ENCODE assay signal across 15 cellular contexts in the genomic region with DNA sequence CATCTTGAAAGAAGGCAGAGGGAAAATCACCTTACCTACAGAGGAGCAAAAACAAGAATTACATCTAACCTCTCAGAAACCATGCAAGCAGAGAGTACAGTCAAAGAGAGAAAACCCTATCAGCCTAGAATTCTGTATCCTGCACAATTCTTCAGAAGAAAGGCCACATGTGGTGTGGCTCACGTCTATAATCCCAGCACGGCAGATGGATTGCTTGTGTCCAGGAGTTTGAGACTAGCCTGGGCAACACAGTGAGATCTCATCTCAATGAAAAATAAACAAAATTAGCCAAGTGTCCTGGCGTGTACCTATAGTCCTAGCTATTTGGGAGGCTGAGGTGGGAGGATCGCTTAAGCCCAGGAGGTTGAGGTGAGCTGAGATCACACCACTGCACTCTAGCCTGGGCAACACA. TPM values are rescaled to one million over a fixed set of nuclear protein-coding genes. Genes with fewer than 3 reads are reported as not detected.
DNase-seq lines count a peak whose midpoint lies in the region; ATAC-seq, FAIRE-seq and TF ChIP-seq lines count a peak whose summit lies in the region.
"Had no signal": no experiment of that assay in that cellular context is flagged by ENCODE, and none has a peak within 500 bp of the region (broad histone marks: within the 10 kb centered on the region; RNA-seq: fewer than 3 reads in every experiment).

No MANE protein-coding gene starts in this region.

- no peaks in the 10 kb centered on the region for H3K4me1 ChIP-seq in pancreas
- peaks cover 7% of the 10 kb centered on the region for H3K4me1 ChIP-seq in testis

- ATAC-seq in GM18498 (IDR thresholded peaks at IDR 0.05; ENCODE audit: unreplicated experiment) (peak; percentile 43), GM19395 (IDR thresholded peaks at IDR 0.05; ENCODE audit: unreplicated experiment) (peak; percentile 72), HG02973 (IDR thresholded peaks at IDR 0.05; ENCODE audit: unreplicated experiment) (peak; percentile 72), pancreas (no peak)
- ATAC-seq: right cardiac atrium had no signal

- TF ChIP-seq CTCF in pancreas (IDR thresholded peaks at IDR 0.05) (no peak), testis (IDR thresholded peaks at IDR 0.05) (no peak)

- H3K4me3 Mint-ChIP-seq in activated T-helper 2 cell treated with anti-CD3 and anti-CD28 coated beads, Interferon-gamma antibody, Interleukin-2, Interleukin-4, amounts not matched to agents 10 μg/mL and 5 μg/mL and 100 μg/mL, durations not matched to agents 14 hours and 24 hours and 36 hours (ENCODE audit: low read depth) = peak overlapping the region; percentile 5
- H3K4me3 Mint-ChIP-seq: nephron had no signal

- H3K9me3 Mint-ChIP-seq in activated T-helper 2 cell treated with anti-CD3 and anti-CD28 coated beads, Interferon-gamma antibody, Interleukin-2, Interleukin-4, amounts not matched to agents 10 μg/mL and 5 μg/mL and 100 μg/mL, durations not matched to agents 14 hours and 24 hours and 36 hours = no peaks in the 10 kb centered on the region
- H3K9me3 Mint-ChIP-seq: nephron had no signal

- intact Hi-C loops in activated T-helper 2 cell treated with anti-CD3 and anti-CD28 coated beads, Interferon-gamma antibody, Interleukin-2, Interleukin-4, amounts not matched to agents 10 μg/mL and 5 μg/mL and 100 μg/mL, durations not matched to agents 14 hours and 24 hours and 36 hours (cut with micrococcal nuclease) = loop anchor here (5.0 kb wide), 1 partner anchor 36 kb away; no protein-coding TSS in a partner anchor
- intact Hi-C loops in pancreas (cut with DNase I) = no loop called here
- intact Hi-C loops in testis (cut with DNase I; ENCODE audit: low total_unique reads) = no loop called here

- peaks cover 40% of the 10 kb centered on the region for H3K4me1 Mint-ChIP-seq in activated T-helper 2 cell treated with anti-CD3 and anti-CD28 coated beads, Interferon-gamma antibody, Interleukin-2, Interleukin-4, amounts not matched to agents 10 μg/mL and 5 μg/mL and 100 μg/mL, durations not matched to agents 14 hours and 24 hours and 36 hours (ENCODE audit: low read depth)

- no peak for DNase-seq in activated T-helper 2 cell treated with anti-CD3 and anti-CD28 coated beads, Interferon-gamma antibody, Interleukin-2, Interleukin-4, amounts not matched to agents 10 μg/mL and 5 μg/mL and 100 μg/mL, durations not matched to agents 14 hours and 24 hours and 36 hours (ENCODE audit: low spot score)
- DNase-seq in pancreas (no peak), testis (no peak), NCI-H510A treated with DMSO at 0.1 percent for 48 hours (lab: John Stamatoyannopoulos, UW) (no peak)
- DNase-seq: EL; right cardiac atrium; stimulated activated CD4-positive, alpha-beta T cell treated with anti-CD3 and anti-CD28 coated beads, Interleukin-4, amount 100 ng/mL, for 4 hours; stimulated activated naive CD4-positive, alpha-beta T cell treated with Interleukin-2 at 50 U/mL for 16 hours had no signal

- H3K27me3 Mint-ChIP-seq in activated T-helper 2 cell treated with anti-CD3 and anti-CD28 coated beads, Interferon-gamma antibody, Interleukin-2, Interleukin-4, amounts not matched to agents 10 μg/mL and 5 μg/mL and 100 μg/mL, durations not matched to agents 14 hours and 24 hours and 36 hours (ENCODE audit: low read depth) = no peaks in the 10 kb centered on the region

- H3K36me3 ChIP-seq in pancreas = no peaks in the 10 kb centered on the region
- H3K36me3 ChIP-seq in testis (ENCODE audit: low read depth, missing control alignments) = no peaks in the 10 kb centered on the region
- H3K36me3 ChIP-seq: SJSA1 had no signal

- no peak for FAIRE-seq in pancreas (lab: Jason Lieb, UNC)

- H3K27me3 ChIP-seq in pancreas (no peaks in the 10 kb centered on the region), testis (no peaks in the 10 kb centered on the region)
- H3K27me3 ChIP-seq: ascending aorta, SJSA1 had no signal

- TF ChIP-seq POLR2A in testis (IDR thresholded peaks at IDR 0.05) = no peak

- no peak overlapping the region for H3K27ac ChIP-seq in pancreas
- H3K27ac ChIP-seq in testis = no peak overlapping the region
- H3K27ac ChIP-seq: ascending aorta, C4-2B, SJSA1 had no signal

- peaks cover 23% of the 10 kb centered on the region for H3K36me3 Mint-ChIP-seq in activated T-helper 2 cell treated with anti-CD3 and anti-CD28 coated beads, Interferon-gamma antibody, Interleukin-2, Interleukin-4, amounts not matched to agents 10 μg/mL and 5 μg/mL and 100 μg/mL, durations not matched to agents 14 hours and 24 hours and 36 hours (ENCODE audit: low read depth)

- H3K9me3 ChIP-seq in pancreas = no peaks in the 10 kb centered on the region
- H3K9me3 ChIP-seq in testis = no peaks in the 10 kb centered on the region
- H3K9me3 ChIP-seq: ascending aorta, SJSA1 had no signal

- 89 to 93% methylated on average over 4 of the region's 4 CpGs for WGBS in pancreas, 2 donors
- 76 to 85% methylated on average over 4 of the region's 4 CpGs for whole genome bisulfite sequencing in testis, 2 donors

- no peak overlapping the region for H3K4me3 ChIP-seq in pancreas
- H3K4me3 ChIP-seq in testis = no peak overlapping the region
- H3K4me3 ChIP-seq: ascending aorta, SJSA1 had no signal

- H3K27ac Mint-ChIP-seq in activated T-helper 2 cell treated with anti-CD3 and anti-CD28 coated beads, Interferon-gamma antibody, Interleukin-2, Interleukin-4, amounts not matched to agents 10 μg/mL and 5 μg/mL and 100 μg/mL, durations not matched to agents 14 hours and 24 hours and 36 hours = peak overlapping the region; percentile 66

RNA-seq across cellular contexts. Expression of gene ATF7, which starts 48.2 kb away (rescaled TPM):
- total RNA-seq in activated T-helper 2 cell treated with anti-CD3 and anti-CD28 coated beads, Interferon-gamma antibody, Interleukin-2, Interleukin-4, amounts not matched to agents 10 μg/mL and 5 μg/mL and 100 μg/mL, durations not matched to agents 14 hours and 24 hours and 36 hours = 28.0 and 32.0 TPM in 2 replicates
- total RNA-seq in pancreas = 10 to 100 TPM; 13.5 to 31.5 (median 19.6) TPM
- 10 to 100 TPM; 11.6 to 17.3 TPM for polyA plus RNA-seq in pancreas
- total RNA-seq in testis = 10 to 100 TPM; 55.1 to 59.8 TPM
- polyA plus RNA-seq in testis (ENCODE audit: insufficient read depth, low read depth, low replicate concordance) = 31.6 TPM

Comparison
In these comparisons a context has a peak if more than half of its experiments do, and no peak if none do; other contexts are left out.
1. ATAC-seq: peak in GM18498 (single experiment), GM19395 (single experiment) and HG02973 (single experiment); none in pancreas (0 of 4).